In genomic region chr9:72278959-72279358, GRCh38 we compare ENCODE assay signal across 14 cellular contexts.
DNase-seq lines count a peak whose midpoint lies in the region; ATAC-seq and TF ChIP-seq lines count a peak whose summit lies in the region.
"Had no signal": no experiment of that assay in that cellular context is flagged by ENCODE, and none has a peak within 500 bp of the region (broad histone marks: within the 10 kb centered on the region; RNA-seq: fewer than 3 reads in every experiment).

No MANE protein-coding gene starts in this region.

- CTCF ChIA-PET in HEK293T (lab: Yijun Ruan, JAX) = no interaction called here

- in situ Hi-C loops in GM13976 (cut with MboI; ENCODE audit: low sequenced_read_pairs, unreplicated experiment) = loop anchor here (5.0 to 25.0 kb wide), 3 partner anchors 74 to 758 kb away; no protein-coding TSS in a partner anchor

- POLR2A ChIA-PET in HEK293T (lab: Yijun Ruan, JAX) = no interaction called here

- TF ChIP-seq CTCF in GM13976 (IDR thresholded peaks at IDR 0.05; ENCODE audit: borderline replicate concordance, control extremely low read depth, extremely low read depth, insufficient read depth, missing control alignments) = no peak

- DNase-seq in GM13976 (ENCODE audit: low spot score) = peak; percentile 25
- no peak for DNase-seq in glomerular visceral epithelial cell (ENCODE audit: extremely low spot score)
- no peak for DNase-seq in DMS153 treated with DMSO at 0.1 percent for 48 hours (lab: John Stamatoyannopoulos, UW; ENCODE audit: unreplicated experiment)
- no peak for DNase-seq in HEK293T (ENCODE audit: extremely low spot score)
- DNase-seq: Calu3, KG1, NCI-H1694, NCI-H82, transverse colon had no signal

- peak; percentile 62 for ATAC-seq in GM19438 (IDR thresholded peaks at IDR 0.05; ENCODE audit: low read depth, unreplicated experiment)
- peak; percentile 68 for ATAC-seq in HG02642 (IDR thresholded peaks at IDR 0.05; ENCODE audit: poor library complexity, unreplicated experiment)
- peak; percentile 74 for ATAC-seq in HG03342 (IDR thresholded peaks at IDR 0.05; ENCODE audit: unreplicated experiment)
- no peak for ATAC-seq in HG02852 (IDR thresholded peaks at IDR 0.05; ENCODE audit: unreplicated experiment)
- ATAC-seq: A549 had no signal

TF ChIP-seq in HEK293T, 16 proteins besides CTCF, POLR2A, EP300 and RAD21:
- TF ChIP-seq PKNOX1 (IDR thresholded peaks at IDR 0.05) (no peak), ZNF384 (IDR thresholded peaks at IDR 0.05) (no peak), HDGF (IDR thresholded peaks at IDR 0.05; ENCODE audit: borderline replicate concordance) (no peak), CTBP1 (IDR thresholded peaks at IDR 0.05; ENCODE audit: borderline replicate concordance) (no peak), LEF1 (IDR thresholded peaks at IDR 0.05; ENCODE audit: borderline replicate concordance) (no peak), L3MBTL2 (conservative IDR thresholded peaks at IDR 0.05) (no peak), NFRKB (IDR thresholded peaks at IDR 0.05) (no peak), ELF4 (IDR thresholded peaks at IDR 0.05) (no peak)
